In the genomic region with DNA sequence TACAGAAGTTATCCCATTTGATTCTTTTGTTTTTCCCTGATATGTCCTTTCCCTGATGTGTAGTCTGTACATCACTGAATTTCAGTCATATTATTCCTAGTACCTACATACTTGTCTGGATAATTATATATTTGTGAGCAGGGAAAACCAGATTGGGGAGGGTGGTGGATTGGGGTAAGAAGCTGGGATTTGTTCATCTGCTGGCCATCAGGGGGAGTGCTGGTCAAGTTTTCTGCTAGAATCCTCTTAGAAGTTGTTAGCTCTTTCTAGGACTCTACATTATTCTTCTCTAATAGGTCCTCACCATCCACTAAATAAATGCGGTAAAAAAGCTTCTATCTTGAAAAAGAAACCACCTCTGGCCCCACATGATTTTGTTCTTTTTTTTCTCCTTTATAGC, we compare ENCODE assay signal across 8 cellular contexts.
DNase-seq lines count a peak whose midpoint lies in the region; ATAC-seq, FAIRE-seq and TF ChIP-seq lines count a peak whose summit lies in the region.

No MANE protein-coding gene starts in this region.

- peak; percentile 80 to 83; a peak in 5 of 6 replicates for ATAC-seq in A549
- ATAC-seq in HG02852 (IDR thresholded peaks at IDR 0.05; ENCODE audit: unreplicated experiment), result peak; percentile 75
- peak; percentile 48 to 77 (median 73) for ATAC-seq in pancreas
- ATAC-seq in GM21717 (IDR thresholded peaks at IDR 0.05; ENCODE audit: unreplicated experiment), result no peak

- H3K27ac ChIP-seq in A549 (no peak overlapping the region), pancreas (no peak overlapping the region)

- FAIRE-seq in A549 (lab: Jason Lieb, UNC), result no peak
- FAIRE-seq in pancreas (lab: Jason Lieb, UNC), result no peak

- H3K4me3 ChIP-seq in A549 (no peak overlapping the region), GM06990 (replicated peaks; ENCODE audit: low read depth, low read length) (no peak overlapping the region), pancreas (no peak overlapping the region)

- peak; percentile 21 to 56 for DNase-seq in A549 (ENCODE audit: low read depth in 1 of 2, low spot score in 1 of 2)
- no peak for DNase-seq in GM06990 (ENCODE audit: extremely low read depth, insufficient read length)
- peak; percentile 67 for DNase-seq in NCI-H82 (lab: John Stamatoyannopoulos, UW)
- peak; percentile 49 for DNase-seq in ecto neural progenitor cell (ENCODE audit: low spot score)
- peak in 3 of 6 donors; percentile 11 to 40 (median 16) for DNase-seq in pancreas
- DNase-seq in T1000 (lab: John Stamatoyannopoulos, UW), result no peak

- peak; percentile 41 for TF ChIP-seq CTCF in A549 (IDR thresholded peaks at IDR 0.05)
- peak; percentile 72 for TF ChIP-seq CTCF in GM06990 (IDR thresholded peaks at IDR 0.05; ENCODE audit: insufficient read depth, low read length, poor library complexity, severe bottlenecking)
- TF ChIP-seq CTCF in pancreas (IDR thresholded peaks at IDR 0.05), result peak in 3 of 4 donors; percentile 34 to 44 (median 42)

- 0% methylated on average over 1 of the region's 1 CpG for WGBS in A549 (ENCODE audit: missing lambda C conversion rate)
- WGBS in pancreas, 2 donors, result 16 to 31% methylated on average over 1 of the region's 1 CpG

- H3K4me1 ChIP-seq in A549 (no peaks in the 10 kb centered on the region), pancreas (no peaks in the 10 kb centered on the region)

- H3K36me3 ChIP-seq in GM06990 (ENCODE audit: control insufficient read depth, insufficient read depth, low read length), result no peaks in the 10 kb centered on the region
- H3K36me3 ChIP-seq in pancreas, result no peaks in the 10 kb centered on the region

- no peak for TF ChIP-seq POLR2A in A549 (IDR thresholded peaks at IDR 0.05; ENCODE audit: low read length)

- intact Hi-C loops in pancreas (cut with DNase I), result no loop called here

- TF ChIP-seq EP300 in A549 (IDR thresholded peaks at IDR 0.05), result no peak

- POLR2A ChIA-PET in A549 (lab: Yijun Ruan, JAX), result no interaction called here

- CTCF ChIA-PET in A549 (lab: Yijun Ruan, JAX), result interaction anchor here (0.6 to 1.4 kb wide), 7 partner anchors 8 to 336 kb away, joined by 3 to 11 read pairs (median 4); no protein-coding TSS in a partner anchor

- peak; percentile 38 to 55; a peak in 4 of 5 replicates for TF ChIP-seq RAD21 in A549 (conservative IDR thresholded peaks at IDR 0.05 in 1 of 2, IDR thresholded peaks at IDR 0.05 in 1 of 2)

- H3K27me3 ChIP-seq in GM06990 (replicated peaks; ENCODE audit: control insufficient read depth, insufficient read depth, low read length) (no peaks in the 10 kb centered on the region), pancreas (no peaks in the 10 kb centered on the region)

- H3K9me3 ChIP-seq in A549, result no peaks in the 10 kb centered on the region
- H3K9me3 ChIP-seq in pancreas, result no peaks in the 10 kb centered on the region

- H3K4me2 ChIP-seq in A549, result no peak overlapping the region

TF ChIP-seq in A549, 52 proteins besides CTCF, POLR2A, EP300 and RAD21:
- TF ChIP-seq SMC3 (IDR thresholded peaks at IDR 0.05) (peak; percentile 45), RFX5 (IDR thresholded peaks at IDR 0.05) (no peak)
TF ChIP-seq in A549: peak in this region for 1.

Comparison
In these comparisons a context has a peak if more than half of its experiments do, and no peak if none do; other contexts are left out.
1. DNase-seq: peak in A549 (2 of 2), NCI-H82 (single experiment) and ecto neural progenitor cell (single experiment); none in GM06990 (single experiment) and T1000 (single experiment).
2. Peak in every context shown above with its lines, with median percentiles within 50 percentile points of each other: CTCF ChIP-seq.